8 cellular contexts compared by ENCODE assay signal in the genomic region with DNA sequence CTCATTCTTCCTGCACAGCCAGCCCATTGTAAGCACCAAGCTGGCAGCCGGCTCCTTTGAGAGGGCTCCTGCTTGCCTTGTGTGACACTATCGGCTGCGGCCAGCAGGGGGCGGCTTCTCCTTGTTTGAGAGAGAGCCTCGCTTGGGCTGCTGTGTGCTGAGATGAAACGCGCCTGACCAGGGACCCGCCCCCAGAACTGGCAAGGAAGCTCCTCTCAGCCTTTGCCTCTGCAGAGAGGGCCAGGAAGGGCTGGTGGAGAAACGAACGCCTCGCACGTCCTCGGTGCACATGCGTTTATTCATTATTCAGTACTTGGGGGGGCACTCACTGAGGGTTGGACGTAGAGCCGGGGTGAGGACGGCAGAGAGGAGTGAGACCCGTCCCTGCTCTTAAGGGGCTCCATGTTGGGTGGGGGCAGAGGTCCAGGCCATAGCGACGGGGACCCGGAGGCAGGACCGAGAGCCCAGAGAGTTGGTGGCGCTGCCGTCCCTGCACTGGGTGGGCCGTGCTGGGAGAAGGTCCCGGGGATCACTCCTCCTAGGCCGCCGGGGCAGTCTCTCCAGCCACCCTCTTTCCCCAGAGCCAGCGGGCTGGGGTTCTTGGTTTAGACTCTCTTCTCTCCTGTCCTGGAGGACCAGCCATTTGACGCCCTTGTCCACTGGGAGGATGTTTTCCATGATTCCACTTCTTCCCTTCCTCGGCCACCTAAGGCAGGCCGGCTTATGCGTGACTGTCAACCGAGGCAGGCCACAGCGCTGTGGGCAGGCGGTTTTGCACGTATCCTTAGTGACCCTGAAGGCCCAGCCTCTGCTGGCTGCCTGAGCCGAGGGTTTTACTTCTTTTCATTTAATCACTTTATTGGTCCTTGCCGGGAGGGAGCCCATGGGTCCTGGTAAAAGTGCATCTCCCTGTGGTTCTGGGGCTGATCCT.
A peak's percentile ranks its signal among the peaks of the same experiment; 100 is the strongest.
DNase-seq lines count a peak whose midpoint lies in the region; ATAC-seq and TF ChIP-seq lines count a peak whose summit lies in the region.

No MANE protein-coding gene starts in this region.

- H3K4me3 ChIP-seq in WERI-Rb-1 (ENCODE audit: low read depth, low read length): no peak overlapping the region

- in situ Hi-C loops in T47D (cut with HindIII; ENCODE audit: low pct_unique_long_range_greater_than_20kb, low sequenced_read_pairs): no loop called here

- H3K27me3 ChIP-seq in WERI-Rb-1 (ENCODE audit: insufficient read depth, low read depth, severe bottlenecking): no peaks in the 10 kb centered on the region

- H3K36me3 ChIP-seq in WERI-Rb-1: no peaks in the 10 kb centered on the region

- TF ChIP-seq CTCF in WERI-Rb-1 (IDR thresholded peaks at IDR 0.05; ENCODE audit: low read depth, low read length): peak; percentile 60

- no peaks in the 10 kb centered on the region for H3K9me3 ChIP-seq in WERI-Rb-1 (ENCODE audit: severe bottlenecking)

- peak; percentile 90 for DNase-seq in AG08395 (ENCODE audit: low spot score)
- DNase-seq in NCI-H345 (lab: John Stamatoyannopoulos, UW): peak; percentile 85
- DNase-seq in WERI-Rb-1: peak; percentile 88
- peak; percentile 74 to 88 for DNase-seq in T47D (ENCODE audit: low read depth in 1 of 2, low spot score in 1 of 2)
- peak; percentile 91 for DNase-seq in iris pigment epithelial cell (ENCODE audit: low read depth)
- DNase-seq in stimulated activated CD4-positive, alpha-beta T cell treated with anti-CD3 and anti-CD28 coated beads, Interleukin-15, amount 100 ng/mL, for 1 hour (ENCODE audit: low read depth in 1 of 2, low spot score in 1 of 2): peak; percentile 92 to 96

- peak; percentile 86 for ATAC-seq in GM18861 (IDR thresholded peaks at IDR 0.05; ENCODE audit: unreplicated experiment)
- ATAC-seq in HG03103 (IDR thresholded peaks at IDR 0.05; ENCODE audit: low read depth, unreplicated experiment): peak; percentile 92

- H3K27ac ChIP-seq in WERI-Rb-1: no peak overlapping the region
